1 cellular context compared by ENCODE assay signal in genomic region chr14:61710853-61711817, GRCh38.
TF ChIP-seq lines count a peak whose summit lies in the region.

No MANE protein-coding gene starts in this region.

TF ChIP-seq in HEK293, 187 proteins besides CTCF, POLR2A, EP300 and RAD21 (continued from another document):
- TF ChIP-seq ZEB2 (tag by site-specific recombination; IDR thresholded peaks at IDR 0.05) = peak; percentile 43; the same call in 1 of the 2 replicates
- peak; percentile 68; the same call in 1 of the 2 replicates for TF ChIP-seq OSR2 (tag by site-specific recombination; IDR thresholded peaks at IDR 0.05)
TF ChIP-seq in HEK293: peak in this region for 9.
